ENCODE assay signal across 7 cellular contexts in the genomic region with DNA sequence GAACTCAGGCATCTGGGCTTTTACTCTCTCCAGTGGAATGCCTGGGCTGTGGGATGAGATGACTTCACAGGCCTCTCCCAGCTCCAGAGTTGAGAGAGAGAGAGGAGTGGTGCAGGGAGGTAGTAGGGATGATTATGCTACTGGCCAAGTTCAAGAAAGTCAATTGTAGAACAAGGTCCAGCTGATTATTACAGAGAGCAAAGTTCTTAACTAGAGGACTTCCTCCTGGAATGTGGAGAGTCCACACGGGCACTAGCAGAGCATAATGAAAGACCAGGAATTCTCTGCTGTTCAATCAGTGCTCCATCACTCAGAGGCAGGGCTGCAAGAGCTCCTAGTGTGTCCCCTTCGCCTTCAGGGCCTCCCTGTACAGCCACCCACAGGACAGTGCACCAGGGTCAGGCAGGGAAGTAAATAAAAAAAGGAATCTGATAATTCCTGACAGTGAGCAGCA. TPM values are rescaled to one million over a fixed set of nuclear protein-coding genes. Genes with fewer than 3 reads are reported as not detected.
DNase-seq lines count a peak whose midpoint lies in the region; ATAC-seq, FAIRE-seq and TF ChIP-seq lines count a peak whose summit lies in the region.

No MANE protein-coding gene starts in this region.

- peak overlapping the region; percentile 92 for H3K4me2 ChIP-seq in astrocyte (ENCODE audit: low read length)

- intact Hi-C loops in left lung (cut with DNase I), result no loop called here

- peak; percentile 55 for FAIRE-seq in astrocyte (lab: Jason Lieb, UNC)

- no peaks in the 10 kb centered on the region for H3K36me3 ChIP-seq in astrocyte (ENCODE audit: insufficient read depth, low read length)
- no peaks in the 10 kb centered on the region for H3K36me3 ChIP-seq in left lung
- H3K36me3 ChIP-seq in thoracic aorta, result no peaks in the 10 kb centered on the region

- H3K27me3 Mint-ChIP-seq in astrocyte (ENCODE audit: low read depth, unreplicated experiment), result no peaks in the 10 kb centered on the region

- peak overlapping the region; percentile 97 for H3K27ac ChIP-seq in astrocyte (ENCODE audit: low read depth, low read length)
- peak overlapping the region; percentile 92 to 94 for H3K27ac ChIP-seq in left lung
- H3K27ac ChIP-seq in thoracic aorta, result peak overlapping the region; percentile 72 to 79

- H3K4me1 ChIP-seq in astrocyte (ENCODE audit: insufficient read depth, low read length) (peaks cover 42% of the 10 kb centered on the region), left lung (peaks cover 33 to 49% of the 10 kb centered on the region in 2 donors), thoracic aorta (ENCODE audit: control insufficient read depth in 1 of 2, low read depth in 2 of 2) (peaks cover 3 to 16% of the 10 kb centered on the region in 2 donors)

- peaks cover 11% of the 10 kb centered on the region for H4K20me1 ChIP-seq in astrocyte (ENCODE audit: insufficient read depth, low read length)

- TF ChIP-seq CTCF in astrocyte (IDR thresholded peaks at IDR 0.05; ENCODE audit: insufficient read depth, low read depth, low read length), result no peak
- no peak for TF ChIP-seq CTCF in left lung (IDR thresholded peaks at IDR 0.05)
- TF ChIP-seq CTCF in thoracic aorta (IDR thresholded peaks at IDR 0.05), result no peak

- H3K79me2 ChIP-seq in astrocyte (ENCODE audit: insufficient read depth, low read length), result peaks cover 43% of the 10 kb centered on the region

- H3K9ac ChIP-seq in astrocyte (ENCODE audit: low read length), result peak overlapping the region; percentile 82

- ATAC-seq in left lung (peak; percentile 38), thoracic aorta (ENCODE audit: insufficient number of reproducible peaks, low FRiP score, low read depth) (no peak)

- peak overlapping the region; percentile 35 for H3K4me3 ChIP-seq in astrocyte (ENCODE audit: insufficient read depth, low read depth, low read length)
- no peak overlapping the region for H3K4me3 ChIP-seq in left lung
- H3K4me3 ChIP-seq in thoracic aorta, result peak overlapping the region; percentile 73

- H3K9me3 ChIP-seq in astrocyte (ENCODE audit: insufficient read depth, low read depth, low read length), result no peaks in the 10 kb centered on the region
- H3K9me3 ChIP-seq in left lung, result no peaks in the 10 kb centered on the region
- H3K9me3 ChIP-seq in thoracic aorta, result no peaks in the 10 kb centered on the region

- peaks cover 2% of the 10 kb centered on the region for H3K36me3 Mint-ChIP-seq in astrocyte (ENCODE audit: low read depth, unreplicated experiment)

- peaks cover 2% of the 10 kb centered on the region for H3K9me3 Mint-ChIP-seq in astrocyte (ENCODE audit: unreplicated experiment)

- H2AFZ ChIP-seq in astrocyte (ENCODE audit: low read depth, low read length), result no peak overlapping the region

- DNase-seq in HT1080 (ENCODE audit: low read depth) (peak; percentile 56), astrocyte (ENCODE audit: low read depth) (peak; percentile 59), left lung (no peak), thoracic aorta (ENCODE audit: low spot score) (no peak), DMS 273 (lab: John Stamatoyannopoulos, UW; ENCODE audit: unreplicated experiment) (no peak), DMS153 (lab: John Stamatoyannopoulos, UW) (no peak), mesenteric fat pad (ENCODE audit: low spot score) (no peak)

- peaks cover 54% of the 10 kb centered on the region for H3K4me1 Mint-ChIP-seq in astrocyte (ENCODE audit: low read depth, unreplicated experiment)

- peak overlapping the region; percentile 84 for H3K4me3 Mint-ChIP-seq in astrocyte (ENCODE audit: unreplicated experiment)

- H3K27me3 ChIP-seq in astrocyte (ENCODE audit: insufficient read depth, low read length), result no peaks in the 10 kb centered on the region
- no peaks in the 10 kb centered on the region for H3K27me3 ChIP-seq in left lung
- H3K27me3 ChIP-seq in thoracic aorta (replicated peaks; ENCODE audit: insufficient read depth), result no peaks in the 10 kb centered on the region

- peak overlapping the region; percentile 91 for H3K27ac Mint-ChIP-seq in astrocyte (ENCODE audit: unreplicated experiment)

RNA-seq across cellular contexts. Expression of a gene that starts 0.7 kb away (rescaled TPM):
- 58.8 and 248 TPM in 2 replicates for total RNA-seq in HT1080 (2014; rRNA removed; shearing (Covaris generic))
- 380 and 384 TPM in 2 replicates for polyA plus RNA-seq in HT1080 (2015; cell fraction: cytosol; rRNA removed)
- 358 and 396 TPM in 2 replicates for polyA plus RNA-seq in HT1080 (2015; cell fraction: nucleus; rRNA removed)
- 57.6 and 71.7 TPM in 2 replicates for total RNA-seq in astrocyte
- 100 to 1,000 TPM; 276 to 369 TPM for total RNA-seq in left lung
- 1,000 to 10,000 TPM in 1 of 2 donors, 100 to 1,000 TPM in 1; 295 to 1,389 TPM for total RNA-seq in thoracic aorta
- total RNA-seq in mesenteric fat pad, result 1,519 TPM

Comparison
In these comparisons a context has a peak if more than half of its experiments do, and no peak if none do; other contexts are left out.
1. DNase-seq: peak in HT1080 (single experiment) and astrocyte (single experiment); none in left lung (0 of 2), thoracic aorta (single experiment), DMS 273 (single experiment), DMS153 (single experiment) and mesenteric fat pad (single experiment).
2. H3K4me3 ChIP-seq: peak in astrocyte (single experiment) and thoracic aorta (single experiment); none in left lung (0 of 2).
3. Peak in every context shown above with its lines, with median percentiles within 50 percentile points of each other: H3K27ac ChIP-seq.